ENCODE assay signal across 29 cellular contexts in the genomic region with DNA sequence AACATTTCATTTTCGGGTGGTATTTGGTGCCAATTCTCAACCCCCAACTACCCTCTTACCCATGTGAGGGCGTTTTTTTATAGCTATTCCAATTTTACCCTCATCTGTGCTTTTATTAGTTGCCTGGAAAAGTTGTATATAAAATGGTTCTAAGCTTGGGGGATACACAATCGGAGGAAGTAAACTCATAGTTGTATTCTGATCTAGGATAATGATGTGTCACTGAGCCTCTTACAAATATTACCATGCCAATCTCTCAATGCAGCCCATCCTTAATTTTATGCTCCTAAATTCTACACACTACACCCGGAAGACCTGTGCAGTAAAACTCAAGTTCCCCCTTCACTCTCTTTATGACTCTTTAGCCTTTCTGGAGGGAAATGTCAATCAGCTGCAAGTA.
"Had no signal": no experiment of that assay in that cellular context is flagged by ENCODE, and none has a peak within 500 bp of the region (broad histone marks: within the 10 kb centered on the region; RNA-seq: fewer than 3 reads in every experiment).

No MANE protein-coding gene starts in this region.

- H3K4me1 Mint-ChIP-seq: naive thymus-derived CD8-positive, alpha-beta T cell; neural progenitor cell; stimulated activated naive B cell treated with anti-CD40 and anti-IgM and Interleukin-4, amounts not matched to agents 10 μg/mL and 1 μg/mL and 100 μg/mL, for 72 hours had no signal

- H3K9me3 ChIP-seq: adrenal gland, ascending aorta, esophagus muscularis mucosa, gastrocnemius medialis, sigmoid colon, testis, vagina had no signal

- H3K27me3 Mint-ChIP-seq: activated naive CD8-positive, alpha-beta T cell; dendritic cell treated with granulocyte-macrophage colony-stimulating factor and Interleukin-4, amounts not matched to agents 40 ng/mL and 50 ng/mL, for 4 days; naive thymus-derived CD8-positive, alpha-beta T cell; stimulated activated naive B cell treated with anti-CD40 and anti-IgM and Interleukin-4, amounts not matched to agents 10 μg/mL and 1 μg/mL and 100 μg/mL, for 72 hours had no signal

- H3K4me1 ChIP-seq: adrenal gland, ascending aorta, esophagus muscularis mucosa, gastrocnemius medialis, neural progenitor cell, testis, vagina had no signal

- H3K4me3 ChIP-seq: adrenal gland, ascending aorta, esophagus muscularis mucosa, gastrocnemius medialis, heart left ventricle, lung, neural progenitor cell, sigmoid colon, smooth muscle cell, testis, vagina had no signal

- DNase-seq: activated CD4-positive, alpha-beta T cell treated with anti-CD3 and anti-CD28 coated beads, Interleukin-2, amount 50 U/mL, for 1 hour; activated CD4-positive, CD25-positive, alpha-beta regulatory T cell treated with anti-CD3 and anti-CD28 coated beads, Interleukin-2, amount 50 U/mL, for 72 hours; activated CD8-positive, alpha-beta T cell treated with anti-CD3 and anti-CD28 coated beads, Interleukin-2, amount 10 ng/mL, durations not matched to agents 7 days and 5 days; activated gamma-delta T cell treated with Interleukin-2 at 50 U/mL for 16 hours; adrenal gland; brain microvascular endothelial cell; caudate nucleus; effector memory CD4-positive, alpha-beta T cell; gastrocnemius medialis; heart left ventricle; islet precursor cell; naive thymus-derived CD8-positive, alpha-beta T cell; posterior cingulate gyrus; sigmoid colon; stimulated activated CD4-positive, alpha-beta T cell treated with anti-CD3 and anti-CD28 coated beads, Interleukin-15, amount 100 ng/mL, for 24 hours; stimulated activated CD8-positive, alpha-beta memory T cell treated with anti-CD3 and anti-CD28 coated beads, Interleukin-4, amount 100 ng/mL, for 48 hours; stimulated activated naive B cell treated with anti-CD40 and anti-IgM and Interleukin-4, amounts not matched to agents 10 μg/mL and 1 μg/mL and 100 μg/mL, for 72 hours; testis; trophoblast cell had no signal

- H3K36me3 ChIP-seq: adrenal gland, ascending aorta, brain microvascular endothelial cell, esophagus muscularis mucosa, gastrocnemius medialis, heart left ventricle, neural progenitor cell, sigmoid colon, vagina had no signal

- ATAC-seq: activated CD8-positive, alpha-beta T cell treated with anti-CD3 and anti-CD28 coated beads, Interleukin-2, amount 10 ng/mL, durations not matched to agents 7 days and 5 days; gastrocnemius medialis; naive thymus-derived CD8-positive, alpha-beta T cell; stimulated activated naive B cell treated with anti-CD40 and anti-IgM and Interleukin-4, amounts not matched to agents 10 μg/mL and 1 μg/mL and 100 μg/mL, for 72 hours had no signal

- H3K36me3 Mint-ChIP-seq: activated naive CD8-positive, alpha-beta T cell; mesothelial cell of epicardium; naive thymus-derived CD8-positive, alpha-beta T cell; neural progenitor cell; stimulated activated naive B cell treated with anti-CD40 and anti-IgM and Interleukin-4, amounts not matched to agents 10 μg/mL and 1 μg/mL and 100 μg/mL, for 72 hours had no signal

- H3K4me3 Mint-ChIP-seq: activated CD8-positive, alpha-beta T cell treated with anti-CD3 and anti-CD28 coated beads, Interleukin-2, amount 10 ng/mL, durations not matched to agents 7 days and 5 days; activated naive CD8-positive, alpha-beta T cell; dendritic cell treated with granulocyte-macrophage colony-stimulating factor and Interleukin-4, amounts not matched to agents 40 ng/mL and 50 ng/mL, for 4 days; mesothelial cell of epicardium; neural progenitor cell; stimulated activated naive B cell treated with anti-CD40 and anti-IgM and Interleukin-4, amounts not matched to agents 10 μg/mL and 1 μg/mL and 100 μg/mL, for 72 hours had no signal

- H3K27ac ChIP-seq: adrenal gland, ascending aorta, brain microvascular endothelial cell, esophagus muscularis mucosa, gastrocnemius medialis, neural progenitor cell, sigmoid colon, testis, vagina, VCaP had no signal

- H3K9me3 Mint-ChIP-seq: neural progenitor cell had no signal

- H3K27me3 ChIP-seq: adrenal gland, ascending aorta, brain microvascular endothelial cell, esophagus muscularis mucosa, gastrocnemius medialis, heart left ventricle, neural progenitor cell, sigmoid colon, testis, vagina had no signal

- H3K27ac Mint-ChIP-seq: activated CD8-positive, alpha-beta T cell treated with anti-CD3 and anti-CD28 coated beads, Interleukin-2, amount 10 ng/mL, durations not matched to agents 7 days and 5 days; activated naive CD8-positive, alpha-beta T cell; dendritic cell treated with granulocyte-macrophage colony-stimulating factor and Interleukin-4, amounts not matched to agents 40 ng/mL and 50 ng/mL, for 4 days; mesothelial cell of epicardium; naive thymus-derived CD8-positive, alpha-beta T cell; neural progenitor cell; stimulated activated naive B cell treated with anti-CD40 and anti-IgM and Interleukin-4, amounts not matched to agents 10 μg/mL and 1 μg/mL and 100 μg/mL, for 72 hours had no signal
